Comparison of ENCODE assay signal across 37 cellular contexts in genomic region chr2:70905443-70905842, GRCh38. TPM values are rescaled to one million over a fixed set of nuclear protein-coding genes. Genes with fewer than 3 reads are reported as not detected.
"Had no signal": no experiment of that assay in that cellular context is flagged by ENCODE, and none has a peak within 500 bp of the region (broad histone marks: within the 10 kb centered on the region; RNA-seq: fewer than 3 reads in every experiment).

No MANE protein-coding gene starts in this region.

- DNase-seq: activated CD4-positive, alpha-beta memory T cell treated with anti-CD3 and anti-CD28 coated beads for 36 hours; activated CD4-positive, CD25-positive, alpha-beta regulatory T cell treated with anti-CD3 and anti-CD28 coated beads, Interleukin-2, amount 50 U/mL, for 72 hours; activated gamma-delta T cell; activated naive CD4-positive, alpha-beta T cell treated with anti-CD3 and anti-CD28 coated beads, Interleukin-2, amount 10 ng/mL, durations not matched to agents 7 days and 5 days; activated naive CD8-positive, alpha-beta T cell treated with anti-CD3 and anti-CD28 coated beads, Interleukin-2, amount 10 ng/mL, durations not matched to agents 7 days and 5 days; activated T-cell treated with anti-CD3 and anti-CD28 coated beads, Interleukin-2, amount 50 U/mL, for 1 hour; cerebellar nuclear complex; colonic mucosa; dorsolateral prefrontal cortex; effector memory CD4-positive, alpha-beta T cell; hippocampal formation; immature natural killer cell; kidney; left colon; mucosa of descending colon; ovary; stimulated activated CD4-positive, alpha-beta T cell treated with anti-CD3 and anti-CD28 coated beads, Interleukin-12 subunit alpha, Interleukin-12 subunit beta, amount 100 ng/mL, for 4 hours; stimulated activated CD4-positive, alpha-beta T cell treated with anti-CD3 and anti-CD28 coated beads, Interleukin-4, amount 100 ng/mL, for 1 hour; stimulated activated naive CD8-positive, alpha-beta T cell treated with anti-CD3 and anti-CD28 coated beads, Interleukin-15, Interleukin-2, amounts not matched to agents 100 U/mL and 50 U/mL, for 24 hours; T-helper 17 cell; T1000; testis; transverse colon; WERI-Rb-1 had no signal

- H3K27me3 ChIP-seq: ovary, testis had no signal

- H3K9me3 ChIP-seq: ascending aorta, colonic mucosa, gastroesophageal sphincter, mucosa of descending colon, neutrophil, ovary, testis, transverse colon had no signal

- H3K4me3 ChIP-seq: ascending aorta, cardiac muscle cell, colonic mucosa, dorsolateral prefrontal cortex, gastroesophageal sphincter, mucosa of descending colon, ovary, skin epidermis, testis, transverse colon had no signal

- H3K27ac ChIP-seq: ascending aorta, cardiac muscle cell, colonic mucosa, dorsolateral prefrontal cortex, gastroesophageal sphincter, neutrophil, ovary, skin epidermis, testis, transverse colon, WERI-Rb-1 had no signal

- FAIRE-seq: kidney had no signal

- H3K27ac Mint-ChIP-seq: activated CD4-positive, alpha-beta memory T cell treated with anti-CD3 and anti-CD28 coated beads for 36 hours; activated CD4-positive, alpha-beta T cell treated with anti-CD3 and anti-CD28 coated beads, Interleukin-2, amount 10 ng/mL, durations not matched to agents 24 days and 14 days; activated naive CD4-positive, alpha-beta T cell treated with anti-CD3 and anti-CD28 coated beads, Interleukin-2, amount 10 ng/mL, durations not matched to agents 7 days and 5 days; activated naive CD8-positive, alpha-beta T cell treated with anti-CD3 and anti-CD28 coated beads, Interleukin-2, amount 10 ng/mL, durations not matched to agents 7 days and 5 days; activated T-helper 1 cell treated with anti-CD3 and anti-CD28 coated beads, Interleukin-12 subunit alpha, Interleukin-12 subunit beta, Interleukin-2, Interleukin-4 antibody, amounts not matched to agents 30 ng/mL and 10 ng/mL and 1 ng/mL, durations not matched to agents 14 hours and 24 hours and 36 hours; brain; immature natural killer cell; memory B cell; nephron progenitor cell; progenitor cell of endocrine pancreas; T-helper 17 cell had no signal

- H3K9me3 Mint-ChIP-seq: activated CD4-positive, alpha-beta memory T cell treated with anti-CD3 and anti-CD28 coated beads for 36 hours; activated CD4-positive, alpha-beta T cell treated with anti-CD3 and anti-CD28 coated beads, Interleukin-2, amount 10 ng/mL, durations not matched to agents 24 days and 14 days; activated naive CD4-positive, alpha-beta T cell treated with anti-CD3 and anti-CD28 coated beads, Interleukin-2, amount 10 ng/mL, durations not matched to agents 7 days and 5 days; activated naive CD8-positive, alpha-beta T cell treated with anti-CD3 and anti-CD28 coated beads, Interleukin-2, amount 10 ng/mL, durations not matched to agents 7 days and 5 days; activated T-helper 1 cell treated with anti-CD3 and anti-CD28 coated beads, Interleukin-12 subunit alpha, Interleukin-12 subunit beta, Interleukin-2, Interleukin-4 antibody, amounts not matched to agents 30 ng/mL and 10 ng/mL and 1 ng/mL, durations not matched to agents 14 hours and 24 hours and 36 hours; memory B cell; nephron progenitor cell had no signal

- H3K4me3 Mint-ChIP-seq: activated CD4-positive, alpha-beta memory T cell treated with anti-CD3 and anti-CD28 coated beads for 36 hours; activated CD4-positive, alpha-beta T cell treated with anti-CD3 and anti-CD28 coated beads, Interleukin-2, amount 10 ng/mL, durations not matched to agents 24 days and 14 days; activated naive CD4-positive, alpha-beta T cell treated with anti-CD3 and anti-CD28 coated beads, Interleukin-2, amount 10 ng/mL, durations not matched to agents 7 days and 5 days; activated naive CD8-positive, alpha-beta T cell treated with anti-CD3 and anti-CD28 coated beads, Interleukin-2, amount 10 ng/mL, durations not matched to agents 7 days and 5 days; activated T-helper 1 cell treated with anti-CD3 and anti-CD28 coated beads, Interleukin-12 subunit alpha, Interleukin-12 subunit beta, Interleukin-2, Interleukin-4 antibody, amounts not matched to agents 30 ng/mL and 10 ng/mL and 1 ng/mL, durations not matched to agents 14 hours and 24 hours and 36 hours; memory B cell; nephron progenitor cell; T-helper 17 cell had no signal

- ATAC-seq: gastroesophageal sphincter; left colon; mucosa of descending colon; sciatic nerve; stimulated activated naive CD8-positive, alpha-beta T cell treated with anti-CD3 and anti-CD28 coated beads, Interleukin-15, Interleukin-2, amounts not matched to agents 100 U/mL and 50 U/mL, for 24 hours; T-helper 17 cell had no signal

- H3K36me3 Mint-ChIP-seq: activated CD4-positive, alpha-beta memory T cell treated with anti-CD3 and anti-CD28 coated beads for 36 hours; activated naive CD4-positive, alpha-beta T cell treated with anti-CD3 and anti-CD28 coated beads, Interleukin-2, amount 10 ng/mL, durations not matched to agents 7 days and 5 days; activated naive CD8-positive, alpha-beta T cell treated with anti-CD3 and anti-CD28 coated beads, Interleukin-2, amount 10 ng/mL, durations not matched to agents 7 days and 5 days; memory B cell had no signal

- H3K36me3 ChIP-seq: ascending aorta, cardiac muscle cell, colonic mucosa, gastroesophageal sphincter, neutrophil, ovary, transverse colon had no signal

RNA-seq across cellular contexts. Expression of gene VAX2, which starts 5.1 kb away (rescaled TPM):
- total RNA-seq: activated CD4-positive, alpha-beta memory T cell treated with anti-CD3 and anti-CD28 coated beads for 36 hours; activated CD4-positive, alpha-beta T cell treated with anti-CD3 and anti-CD28 coated beads, Interleukin-2, amount 10 ng/mL, durations not matched to agents 24 days and 14 days; activated naive CD8-positive, alpha-beta T cell treated with anti-CD3 and anti-CD28 coated beads, Interleukin-2, amount 10 ng/mL, durations not matched to agents 7 days and 5 days; activated T-helper 1 cell treated with anti-CD3 and anti-CD28 coated beads, Interleukin-12 subunit alpha, Interleukin-12 subunit beta, Interleukin-2, Interleukin-4 antibody, amounts not matched to agents 30 ng/mL and 10 ng/mL and 1 ng/mL, durations not matched to agents 14 hours and 24 hours and 36 hours; cardiac muscle cell; colonic mucosa; left colon; progenitor cell of endocrine pancreas; T-helper 17 cell; transverse colon had no signal
- polyA plus RNA-seq: cardiac muscle cell, immature natural killer cell had no signal

RNA-seq across cellular contexts. Expression of gene ATP6V1B1, which starts 30.3 kb away (rescaled TPM):
- total RNA-seq: activated CD4-positive, alpha-beta memory T cell treated with anti-CD3 and anti-CD28 coated beads for 36 hours; activated CD4-positive, alpha-beta T cell treated with anti-CD3 and anti-CD28 coated beads, Interleukin-2, amount 10 ng/mL, durations not matched to agents 24 days and 14 days; activated naive CD8-positive, alpha-beta T cell treated with anti-CD3 and anti-CD28 coated beads, Interleukin-2, amount 10 ng/mL, durations not matched to agents 7 days and 5 days; activated T-helper 1 cell treated with anti-CD3 and anti-CD28 coated beads, Interleukin-12 subunit alpha, Interleukin-12 subunit beta, Interleukin-2, Interleukin-4 antibody, amounts not matched to agents 30 ng/mL and 10 ng/mL and 1 ng/mL, durations not matched to agents 14 hours and 24 hours and 36 hours; ascending aorta; colonic mucosa; fibroblast of villous mesenchyme; left colon; mucosa of descending colon; progenitor cell of endocrine pancreas; T-helper 17 cell; transverse colon had no signal
- polyA plus RNA-seq: cardiac muscle cell, immature natural killer cell had no signal
